ENCODE assay signal across 8 cellular contexts in the genomic region with DNA sequence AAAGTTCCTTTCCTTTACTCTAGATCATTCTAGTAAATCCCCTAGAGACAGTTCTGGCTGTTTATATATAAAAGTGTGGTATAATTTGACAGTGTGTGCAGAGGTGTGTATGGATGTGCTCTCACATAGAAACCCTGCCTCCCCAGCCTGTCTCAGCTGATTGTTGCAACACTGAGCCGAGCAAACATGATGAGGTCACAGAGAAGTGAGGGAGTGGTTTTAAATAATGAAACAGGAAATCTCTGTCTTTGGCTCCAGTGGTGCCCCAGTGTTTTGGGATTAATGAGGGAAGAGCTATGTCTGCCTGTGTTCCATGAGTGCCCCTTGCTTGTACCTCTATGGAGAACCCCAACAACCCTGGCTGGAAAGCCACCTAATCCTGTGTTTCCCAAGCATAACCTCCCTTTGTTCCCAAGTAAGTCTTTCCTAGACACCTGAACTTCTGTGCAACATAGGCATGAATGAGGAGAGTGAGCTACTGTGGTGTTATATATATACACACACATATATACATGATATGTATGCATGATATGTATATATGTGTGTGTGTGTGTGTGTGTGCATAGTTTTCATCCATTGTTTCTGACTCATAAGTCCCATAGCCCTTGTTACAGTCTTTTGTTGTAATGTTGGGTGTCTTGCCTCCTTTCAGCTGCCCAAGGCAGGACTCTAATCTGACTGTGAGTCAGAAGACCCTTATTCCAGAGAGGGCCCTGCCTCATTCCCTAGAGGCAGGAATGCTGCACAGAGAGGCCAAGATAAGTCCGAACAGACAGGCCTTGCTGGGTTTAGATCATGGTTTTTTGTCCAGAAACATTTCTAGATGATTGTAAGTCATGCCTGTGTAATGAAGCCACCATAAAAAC. TPM values are rescaled to one million over a fixed set of nuclear protein-coding genes. Genes with fewer than 3 reads are reported as not detected.
DNase-seq lines count a peak whose midpoint lies in the region; ATAC-seq and TF ChIP-seq lines count a peak whose summit lies in the region.

No MANE protein-coding gene starts in this region.

- peaks cover 13% of the 10 kb centered on the region for H3K9me3 Mint-ChIP-seq in activated CD8-positive, alpha-beta T cell treated with anti-CD3 and anti-CD28 coated beads for 36 hours

- ATAC-seq in activated CD8-positive, alpha-beta T cell treated with anti-CD3 and anti-CD28 coated beads for 36 hours = peak; percentile 88
- ATAC-seq in heart left ventricle = peak in 3 of 4 donors; percentile 79 to 90 (median 87)

- no peak for TF ChIP-seq CTCF in activated CD8-positive, alpha-beta T cell treated with anti-CD3 and anti-CD28 coated beads for 36 hours (IDR thresholded peaks at IDR 0.05)
- TF ChIP-seq CTCF in heart left ventricle (IDR thresholded peaks at IDR 0.05) (no peak), sigmoid colon (IDR thresholded peaks at IDR 0.05) (no peak)

- peaks cover 52% of the 10 kb centered on the region for H3K4me1 Mint-ChIP-seq in activated CD8-positive, alpha-beta T cell treated with anti-CD3 and anti-CD28 coated beads for 36 hours (ENCODE audit: low read depth)

- TF ChIP-seq EP300 in sigmoid colon (IDR thresholded peaks at IDR 0.05) = no peak

- H3K4me1 ChIP-seq in heart left ventricle (peaks cover 0 to 19% (median 3%) of the 10 kb centered on the region in 12 donors), sigmoid colon (peaks cover 0 to 3% (median 0%) of the 10 kb centered on the region in 4 donors)

- H3K27ac Mint-ChIP-seq in activated CD8-positive, alpha-beta T cell treated with anti-CD3 and anti-CD28 coated beads for 36 hours = peak overlapping the region; percentile 76

- H3K27ac ChIP-seq in heart left ventricle = peak overlapping the region in 1 of 12 donors; percentile 67
- H3K27ac ChIP-seq in sigmoid colon = no peak overlapping the region

- H3K4me3 ChIP-seq in heart left ventricle (no peak overlapping the region), sigmoid colon (no peak overlapping the region)

- H3K9me3 ChIP-seq in heart left ventricle (peaks cover 0 to 9% (median 0%) of the 10 kb centered on the region in 12 donors), sigmoid colon (no peaks in the 10 kb centered on the region)

- H3K36me3 ChIP-seq in heart left ventricle = peaks cover 0 to 8% (median 0%) of the 10 kb centered on the region in 9 donors
- H3K36me3 ChIP-seq in sigmoid colon = no peaks in the 10 kb centered on the region

- CTCF ChIA-PET in activated CD8-positive, alpha-beta T cell treated with anti-CD3 and anti-CD28 coated beads for 36 hours (lab: Charles Lee) = interaction anchor here (1.2 to 1.5 kb wide), 2 partner anchors 11 to 100 kb away, joined by 3 read pairs; no protein-coding TSS in a partner anchor

- POLR2A ChIA-PET in activated CD8-positive, alpha-beta T cell treated with anti-CD3 and anti-CD28 coated beads for 36 hours (lab: Charles Lee) = interaction anchor here (1.0 to 2.3 kb wide), 3 partner anchors 11 to 22 kb away, joined by 3 to 7 read pairs (median 4); no protein-coding TSS in a partner anchor

- DNase-seq in SIG-M5 treated with dmso at 0.1 percent for 504 hours (lab: John Stamatoyannopoulos, UW; ENCODE audit: unreplicated experiment) = peak; percentile 71
- no peak for DNase-seq in SIG-M5 (lab: John Stamatoyannopoulos, UW)
- DNase-seq in NCI-H1092 (lab: John Stamatoyannopoulos, UW) = peak; percentile 29
- DNase-seq in activated CD8-positive, alpha-beta T cell treated with anti-CD3 and anti-CD28 coated beads for 36 hours = peak; percentile 59
- peak in 4 of 5 donors; percentile 31 to 70 (median 36) for DNase-seq in heart left ventricle
- peak; percentile 79 for DNase-seq in sigmoid colon
- DNase-seq in posterior cingulate gyrus = no peak
- DNase-seq in putamen (ENCODE audit: low spot score) = no peak

- intact Hi-C loops in activated CD8-positive, alpha-beta T cell treated with anti-CD3 and anti-CD28 coated beads for 36 hours (cut with micrococcal nuclease) = no loop called here
- intact Hi-C loops in heart left ventricle (cut with DNase I) (no loop called here), sigmoid colon (cut with DNase I) (no loop called here), posterior cingulate gyrus (cut with DNase I) (loop anchor here (10.0 kb wide), 1 partner anchor 100 kb away; no protein-coding TSS in a partner anchor)

- no peaks in the 10 kb centered on the region for H3K27me3 Mint-ChIP-seq in activated CD8-positive, alpha-beta T cell treated with anti-CD3 and anti-CD28 coated beads for 36 hours

- H3K27me3 ChIP-seq in heart left ventricle = no peaks in the 10 kb centered on the region
- no peaks in the 10 kb centered on the region for H3K27me3 ChIP-seq in sigmoid colon

- 51 to 74% (median 60%) methylated on average over 2 of the region's 2 CpGs for WGBS in heart left ventricle, 4 donors
- WGBS in sigmoid colon, 2 donors = 48 to 50% methylated on average over 2 of the region's 2 CpGs

- no peak for TF ChIP-seq POLR2A in heart left ventricle (IDR thresholded peaks at IDR 0.05)
- no peak for TF ChIP-seq POLR2A in sigmoid colon (IDR thresholded peaks at IDR 0.05)

- no peak overlapping the region for H3K4me3 Mint-ChIP-seq in activated CD8-positive, alpha-beta T cell treated with anti-CD3 and anti-CD28 coated beads for 36 hours

- H3K36me3 Mint-ChIP-seq in activated CD8-positive, alpha-beta T cell treated with anti-CD3 and anti-CD28 coated beads for 36 hours (ENCODE audit: low read depth) = peaks cover 42% of the 10 kb centered on the region

RNA-seq across cellular contexts. Expression of gene TRAF3, which starts 18.0 kb away (rescaled TPM):
- 10 to 100 TPM; 39.1 to 40.2 TPM for total RNA-seq in activated CD8-positive, alpha-beta T cell treated with anti-CD3 and anti-CD28 coated beads for 36 hours
- total RNA-seq in heart left ventricle (10 to 100 TPM in 6 of 9 donors, 1 to 10 TPM in 3; 8.0 to 20.6 (median 11.0) TPM), sigmoid colon (10 to 100 TPM in 3 of 4 donors, 1 to 10 TPM in 1; 9.5 to 16.1 (median 13.3) TPM)
- polyA plus RNA-seq in heart left ventricle (1 to 10 TPM; 1.6 to 6.3 TPM), sigmoid colon (10 to 100 TPM; 10.8 to 18.6 (median 12.3) TPM)

Comparison
In these comparisons a context has a peak if more than half of its experiments do, and no peak if none do; other contexts are left out.
1. DNase-seq: peak in SIG-M5 treated with dmso at 0.1 percent for 504 hours (single experiment), NCI-H1092 (single experiment), activated CD8-positive, alpha-beta T cell treated with anti-CD3 and anti-CD28 coated beads for 36 hours (single experiment), heart left ventricle (4 of 5) and sigmoid colon (single experiment); none in SIG-M5 (single experiment), posterior cingulate gyrus (0 of 10) and putamen (single experiment).